Comparison of ENCODE assay signal across 8 cellular contexts in the genomic region with DNA sequence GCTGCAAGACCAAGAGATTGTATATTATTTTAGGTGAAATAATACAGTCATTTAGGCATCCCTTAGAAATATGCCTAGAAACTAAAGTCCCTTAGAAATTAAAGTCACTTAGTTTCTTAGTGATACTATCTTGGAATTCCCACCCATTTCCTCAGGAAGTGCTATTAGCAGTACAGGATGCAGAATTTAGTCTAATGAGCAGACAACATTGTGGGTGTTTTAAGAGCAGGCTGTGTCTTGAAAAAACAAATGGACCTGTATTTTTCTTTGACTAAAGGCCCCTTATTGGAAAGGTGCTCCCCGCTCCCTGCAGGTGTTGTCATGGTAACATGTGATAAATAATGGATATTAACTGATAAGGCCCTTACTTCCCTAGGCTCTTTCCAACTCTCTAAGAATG. TPM values are rescaled to one million over a fixed set of nuclear protein-coding genes. Genes with fewer than 3 reads are reported as not detected.
DNase-seq lines count a peak whose midpoint lies in the region; ATAC-seq, FAIRE-seq and TF ChIP-seq lines count a peak whose summit lies in the region.
"Had no signal": no experiment of that assay in that cellular context is flagged by ENCODE, and none has a peak within 500 bp of the region (broad histone marks: within the 10 kb centered on the region; RNA-seq: fewer than 3 reads in every experiment).

No MANE protein-coding gene starts in this region.

- TF ChIP-seq POLR2A in IMR-90 (IDR thresholded peaks at IDR 0.05; ENCODE audit: low read depth, low read length) (no peak), endothelial cell of umbilical vein (IDR thresholded peaks at IDR 0.05; ENCODE audit: low read depth, low read length) (no peak), H54 (IDR thresholded peaks at IDR 0.05; ENCODE audit: low read depth, low read length) (no peak)

- TF ChIP-seq CTCF in IMR-90 (conservative IDR thresholded peaks at IDR 0.05; ENCODE audit: low read depth, low read length), result no peak
- no peak for TF ChIP-seq CTCF in endothelial cell of umbilical vein (IDR thresholded peaks at IDR 0.05; ENCODE audit: extremely low read depth in 1 of 2, insufficient read depth in 1 of 2, low read depth in 1 of 2, low read length in 2 of 2)
- TF ChIP-seq CTCF in osteoblast (IDR thresholded peaks at IDR 0.05; ENCODE audit: extremely low read depth, low read depth, low read length), result no peak

- H3K27ac ChIP-seq in IMR-90 (ENCODE audit: insufficient read depth, low read length) (no peak overlapping the region), endothelial cell of umbilical vein (ENCODE audit: insufficient read depth, low read depth, low read length) (peak overlapping the region; percentile 98), osteoblast (ENCODE audit: low read depth, low read length) (peak overlapping the region; percentile 38)
- H3K27ac ChIP-seq: hepatocyte had no signal

- H3K4me1 ChIP-seq in IMR-90 (ENCODE audit: control insufficient read depth, insufficient read depth, low read length) (no peaks in the 10 kb centered on the region; the same call in 1 of the 2 replicates), endothelial cell of umbilical vein (ENCODE audit: control insufficient read depth, extremely low read depth, insufficient read depth, low read length) (peaks cover 27% of the 10 kb centered on the region), osteoblast (ENCODE audit: insufficient read depth, low read length) (peaks cover 26% of the 10 kb centered on the region)

- H3K9me1 ChIP-seq in IMR-90 (ENCODE audit: insufficient read depth, low read length) (peaks cover 2% of the 10 kb centered on the region; the same call in 1 of the 2 replicates), endothelial cell of umbilical vein (replicated peaks; ENCODE audit: control insufficient read depth, extremely low read depth, insufficient read depth, low read length) (no peaks in the 10 kb centered on the region)

- H3K4me2 ChIP-seq in IMR-90 (ENCODE audit: low read depth, low read length) (no peak overlapping the region; the same call in 1 of the 2 replicates), endothelial cell of umbilical vein (ENCODE audit: insufficient read depth, low read length) (peak overlapping the region; percentile 78), osteoblast (ENCODE audit: insufficient read depth, low read length) (peak overlapping the region; percentile 41)
- H3K4me2 ChIP-seq: hepatocyte had no signal

- H3K36me3 ChIP-seq in IMR-90 (ENCODE audit: control insufficient read depth, insufficient read depth, low read length) (no peaks in the 10 kb centered on the region), endothelial cell of umbilical vein (ENCODE audit: control insufficient read depth in 2 of 2, extremely low read depth in 1 of 2, insufficient read depth in 2 of 2, low read length in 2 of 2) (no peaks in the 10 kb centered on the region), osteoblast (ENCODE audit: insufficient read depth, low read length) (no peaks in the 10 kb centered on the region)

- in situ Hi-C loops in IMR-90 (cut with MboI; ENCODE audit: low sequenced_read_pairs), result loop anchor here (5.0 kb wide), 1 partner anchor 596 kb away; no protein-coding TSS in a partner anchor

- intact Hi-C loops in IMR-90 (cut with micrococcal nuclease) (loop anchor here (5.0 to 10.0 kb wide), 3 partner anchors 131 to 446 kb away; no protein-coding TSS in a partner anchor), endothelial cell of umbilical vein (cut with micrococcal nuclease) (loop anchor here (1.0 to 10.0 kb wide), 11 partner anchors 12 to 864 kb away; a partner anchor contains a TSS)

- H2BK20ac ChIP-seq in IMR-90 (ENCODE audit: low read depth, low read length), result peak overlapping the region; percentile 60; the same call in 1 of the 2 replicates

- H3K4me3 ChIP-seq in IMR-90 (ENCODE audit: insufficient read depth, low read depth, low read length) (no peak overlapping the region), endothelial cell of umbilical vein (replicated peaks in 1 of 3; ENCODE audit: insufficient read depth in 1 of 3, low read depth in 1 of 3, low read length in 3 of 3) (peak overlapping the region in 1 of 3 experiments; percentile 37), osteoblast (ENCODE audit: insufficient read depth, low read length) (no peak overlapping the region)
- H3K4me3 ChIP-seq: hepatocyte had no signal

- H3K79me2 ChIP-seq in endothelial cell of umbilical vein (ENCODE audit: control insufficient read depth, insufficient read depth, low read length) (no peaks in the 10 kb centered on the region), osteoblast (ENCODE audit: insufficient read depth, low read length) (no peaks in the 10 kb centered on the region)
- H3K79me2 ChIP-seq: hepatocyte had no signal

- no peak overlapping the region for H3K56ac ChIP-seq in IMR-90 (ENCODE audit: extremely low read depth, insufficient read depth, low read length)

- no peak overlapping the region for H2AK5ac ChIP-seq in IMR-90 (ENCODE audit: low read depth, low read length)

- H4K20me1 ChIP-seq in IMR-90 (ENCODE audit: insufficient read depth, low read length) (no peaks in the 10 kb centered on the region), endothelial cell of umbilical vein (replicated peaks; ENCODE audit: control insufficient read depth, extremely low read depth, insufficient read depth, low read length) (no peaks in the 10 kb centered on the region), osteoblast (ENCODE audit: insufficient read depth, low read length) (no peaks in the 10 kb centered on the region)

- no peak overlapping the region for H4K5ac ChIP-seq in IMR-90 (ENCODE audit: low read depth, low read length)

- H3K9me3 ChIP-seq in IMR-90 (ENCODE audit: control insufficient read depth, insufficient read depth, low read length), result no peaks in the 10 kb centered on the region
- no peaks in the 10 kb centered on the region for H3K9me3 ChIP-seq in endothelial cell of umbilical vein (replicated peaks; ENCODE audit: control insufficient read depth, insufficient read depth, low read length)
- H3K9me3 ChIP-seq in osteoblast (ENCODE audit: low read depth, low read length), result no peaks in the 10 kb centered on the region

- H3K9ac ChIP-seq in IMR-90 (ENCODE audit: low read depth, low read length) (no peak overlapping the region), endothelial cell of umbilical vein (replicated peaks; ENCODE audit: extremely low read depth, insufficient read depth, low read length) (peak overlapping the region; percentile 94)

- H2BK5ac ChIP-seq in IMR-90 (ENCODE audit: low read depth, low read length, poor library complexity, severe bottlenecking), result peak overlapping the region; percentile 47

- 0 out of 4 replicates have a peak overlapping the region, but pooled peaks of 1 of the 2 experiments have one; percentile 13 for H4K8ac ChIP-seq in IMR-90 (ENCODE audit: low read depth in 2 of 2, low read length in 2 of 2)

- no peak overlapping the region for H4K91ac ChIP-seq in IMR-90 (ENCODE audit: insufficient read depth, low read depth, low read length)

- DNase-seq in IMR-90 (no peak), endothelial cell of umbilical vein (ENCODE audit: low read depth, low spot score) (peak; percentile 83), osteoblast (ENCODE audit: insufficient read length, low spot score, missing footprints) (no peak), H54 (ENCODE audit: insufficient read length, low spot score) (no peak)
- DNase-seq in stimulated activated CD8-positive, alpha-beta memory T cell treated with anti-CD3 and anti-CD28 coated beads, Interleukin-4, amount 100 ng/mL, for 48 hours, result no peak

- BruUV-seq in IMR-90 (replicated peaks; lab: Mats Ljungman, UMichigan), result no TSS peak
- no TSS peak for BruUV-seq in endothelial cell of umbilical vein (replicated peaks; lab: Mats Ljungman, UMichigan)

- 0 out of 2 replicates have a peak overlapping the region, but pooled peaks have one; percentile 28 for H3K14ac ChIP-seq in IMR-90 (replicated peaks; ENCODE audit: low read depth, low read length)

- H3K27me3 ChIP-seq in IMR-90 (ENCODE audit: control insufficient read depth, insufficient read depth, low read length) (no peaks in the 10 kb centered on the region), endothelial cell of umbilical vein (ENCODE audit: control insufficient read depth in 2 of 2, insufficient read depth in 2 of 2, low read length in 2 of 2) (no peaks in the 10 kb centered on the region), osteoblast (ENCODE audit: insufficient read depth, low read length) (no peaks in the 10 kb centered on the region)
- H3K27me3 ChIP-seq: hepatocyte had no signal

- CTCF ChIA-PET in IMR-90 (lab: Yijun Ruan, JAX) (interaction anchor here (0.5 to 1.2 kb wide), 13 partner anchors 131 to 599 kb away, joined by 3 to 5 read pairs (median 3); no protein-coding TSS in a partner anchor), endothelial cell of umbilical vein (lab: Charles Lee) (interaction anchor here (0.5 to 4.8 kb wide), 78 partner anchors 9 to 794 kb away, joined by 3 to 116 read pairs (median 4); a partner anchor contains a TSS)

- no peaks in the 10 kb centered on the region for H3K79me1 ChIP-seq in IMR-90 (ENCODE audit: low read depth in 1 of 2, low read length in 2 of 2)

- dilution Hi-C loops in IMR-90 (cut with HindIII; ENCODE audit: low sequenced_read_pairs, unreplicated experiment) (no loop called here), endothelial cell of umbilical vein (cut with MboI; ENCODE audit: extremely low pct_ligation_motif_present, low sequenced_read_pairs) (no loop called here)

- WGBS in IMR-90 (ENCODE audit: extremely low coverage in 2 of 2, insufficient read length in 1 of 2), 2 experiments, result no CpG with 5 or more reads among the region's 1 CpG

- peak overlapping the region; percentile 20; the same call in 1 of the 2 replicates for H2BK120ac ChIP-seq in IMR-90 (ENCODE audit: low read depth, low read length)

- no peak overlapping the region for H2AK9ac ChIP-seq in IMR-90 (replicated peaks; ENCODE audit: low read depth, low read length, poor library complexity)

- FAIRE-seq in endothelial cell of umbilical vein (lab: Jason Lieb, UNC) (peak; percentile 42), H54 (lab: Jason Lieb, UNC) (no peak)

- peak; percentile 9 for ATAC-seq in GM18519 (IDR thresholded peaks at IDR 0.05; ENCODE audit: low FRiP score, unreplicated experiment)
- ATAC-seq in IMR-90 (ENCODE audit: low read depth), result 0 out of 2 replicates have a peak, but pooled peaks have one; percentile 5
- no peak for ATAC-seq in GM19467 (IDR thresholded peaks at IDR 0.05; ENCODE audit: unreplicated experiment)

- H3K4ac ChIP-seq in IMR-90 (ENCODE audit: low read depth, low read length), result no peak overlapping the region; the same call in 1 of the 2 replicates

- no peak overlapping the region for H3K18ac ChIP-seq in IMR-90 (ENCODE audit: low read depth, low read length)

- H3K23ac ChIP-seq in IMR-90 (ENCODE audit: low read depth, low read length), result no peak overlapping the region

- POLR2A ChIA-PET in IMR-90 (lab: Charles Lee; ENCODE audit: unreplicated experiment) (no interaction called here), endothelial cell of umbilical vein (lab: Charles Lee) (interaction anchor here (0.7 to 2.8 kb wide), 2 partner anchors 12 to 206 kb away, joined by 3 to 33 read pairs; a partner anchor contains a TSS)

- no peak overlapping the region for H2BK15ac ChIP-seq in IMR-90 (ENCODE audit: low read depth, low read length)

- TF ChIP-seq RAD21 in IMR-90 (IDR thresholded peaks at IDR 0.05; ENCODE audit: low read length), result no peak

- no peak overlapping the region for H2AFZ ChIP-seq in IMR-90 (replicated peaks; ENCODE audit: low read length, poor library complexity)
- H2AFZ ChIP-seq in endothelial cell of umbilical vein (ENCODE audit: low read depth, low read length), result no peak overlapping the region
- no peak overlapping the region for H2AFZ ChIP-seq in osteoblast (ENCODE audit: low read length)
- H2AFZ ChIP-seq: hepatocyte had no signal

RNA-seq across cellular contexts. Expression of a gene that starts 38.8 kb away (rescaled TPM):
- total RNA-seq in IMR-90 (2012; rRNA removed) (30.3 and 63.0 TPM in 2 replicates), endothelial cell of umbilical vein (77.1 and 87.8 TPM in 2 replicates), osteoblast (102 and 106 TPM in 2 replicates)
- polyA plus RNA-seq in IMR-90 (2012; rRNA removed) (15.9 and 21.5 TPM in 2 replicates), endothelial cell of umbilical vein (21.4 and 33.6 TPM in 2 replicates)
- 4.1 and 10.6 TPM in 2 replicates for polyA plus RNA-seq in IMR-90 (2012; cell fraction: cytosol; rRNA removed)
- polyA plus RNA-seq in IMR-90 (2012; cell fraction: nucleus; rRNA removed; ENCODE audit: low replicate concordance), result 4.4 and 26.9 TPM in 2 replicates
- 27.3 and 31.1 TPM in 2 replicates for polyA plus RNA-seq in endothelial cell of umbilical vein (2011; cell fraction: cytosol; rRNA removed)
- 78.7 and 99.1 TPM in 2 replicates for polyA plus RNA-seq in endothelial cell of umbilical vein (2011; cell fraction: nucleus; rRNA removed)
- polyA plus RNA-seq in endothelial cell of umbilical vein (2012), result 50.3 and 51.5 TPM in 2 replicates
- polyA minus RNA-seq in endothelial cell of umbilical vein, result 57.6 and 73.6 TPM in 2 replicates
- 12.3 TPM for polyA minus RNA-seq in endothelial cell of umbilical vein (2011; cell fraction: cytosol; rRNA and poly(A)+ RNA removed)
- polyA minus RNA-seq in endothelial cell of umbilical vein (2011; cell fraction: nucleus; rRNA and poly(A)+ RNA removed), result 63.8 and 122 TPM in 2 replicates
